In genomic region chr11:64001552-64002427, GRCh38 we compare ENCODE assay signal across 15 cellular contexts. TPM values are rescaled to one million over a fixed set of nuclear protein-coding genes. Genes with fewer than 3 reads are reported as not detected.
A peak's percentile ranks its signal among the peaks of the same experiment; 100 is the strongest.
DNase-seq lines count a peak whose midpoint lies in the region; ATAC-seq and TF ChIP-seq lines count a peak whose summit lies in the region.
"Had no signal": no experiment of that assay in that cellular context is flagged by ENCODE, and none has a peak within 500 bp of the region (broad histone marks: within the 10 kb centered on the region; RNA-seq: fewer than 3 reads in every experiment).

No MANE protein-coding gene starts in this region.

- H3K4me2 ChIP-seq in DND-41 (ENCODE audit: insufficient read depth, low read length), result no peak overlapping the region
- H3K4me2 ChIP-seq in osteoblast (ENCODE audit: insufficient read depth, low read length), result no peak overlapping the region

- no peaks in the 10 kb centered on the region for H3K79me2 ChIP-seq in DND-41 (ENCODE audit: insufficient read depth, low read length)
- H3K79me2 ChIP-seq in osteoblast (ENCODE audit: insufficient read depth, low read length), result no peaks in the 10 kb centered on the region
- H3K79me2 ChIP-seq: parathyroid adenoma had no signal

- H2AFZ ChIP-seq in DND-41 (ENCODE audit: low read depth, low read length), result no peak overlapping the region
- H2AFZ ChIP-seq in osteoblast (ENCODE audit: low read length), result no peak overlapping the region
- H2AFZ ChIP-seq: parathyroid adenoma had no signal

- peaks cover 7% of the 10 kb centered on the region for H3K4me1 Mint-ChIP-seq in endothelial cell (ENCODE audit: unreplicated experiment)
- H3K4me1 Mint-ChIP-seq in osteocyte (ENCODE audit: unreplicated experiment), result peaks cover 23% of the 10 kb centered on the region

- H3K36me3 Mint-ChIP-seq in endothelial cell (ENCODE audit: low read depth, unreplicated experiment) (peaks cover 3% of the 10 kb centered on the region), osteocyte (ENCODE audit: unreplicated experiment) (peaks cover 4% of the 10 kb centered on the region)

- H3K27me3 Mint-ChIP-seq in endothelial cell (ENCODE audit: unreplicated experiment) (peaks cover 12% of the 10 kb centered on the region), osteocyte (ENCODE audit: unreplicated experiment) (no peaks in the 10 kb centered on the region)

- no peak for TF ChIP-seq CTCF in DND-41 (IDR thresholded peaks at IDR 0.05; ENCODE audit: borderline replicate concordance, extremely low read depth, low read length, poor library complexity, severe bottlenecking)
- no peak for TF ChIP-seq CTCF in endothelial cell (IDR thresholded peaks at IDR 0.05; ENCODE audit: unreplicated experiment)
- TF ChIP-seq CTCF in osteoblast (IDR thresholded peaks at IDR 0.05; ENCODE audit: extremely low read depth, low read depth, low read length), result no peak
- TF ChIP-seq CTCF in osteocyte (IDR thresholded peaks at IDR 0.05), result no peak

- H3K9ac ChIP-seq in DND-41 (ENCODE audit: low read depth, low read length), result no peak overlapping the region
- H3K9ac ChIP-seq: parathyroid adenoma had no signal

- peaks cover 53% of the 10 kb centered on the region for H3K36me3 ChIP-seq in DND-41 (ENCODE audit: insufficient read depth, low read length)
- H3K36me3 ChIP-seq in osteoblast (ENCODE audit: insufficient read depth, low read length), result peaks cover 10% of the 10 kb centered on the region

- H4K20me1 ChIP-seq in DND-41 (ENCODE audit: insufficient read depth, low read length) (peaks cover 52% of the 10 kb centered on the region), osteoblast (ENCODE audit: insufficient read depth, low read length) (peaks cover 18% of the 10 kb centered on the region)

- H3K27me3 ChIP-seq in DND-41 (ENCODE audit: insufficient read depth, low read length, poor library complexity) (no peaks in the 10 kb centered on the region), osteoblast (ENCODE audit: insufficient read depth, low read length) (no peaks in the 10 kb centered on the region)

- H3K4me3 ChIP-seq in DND-41 (ENCODE audit: low read depth in 1 of 2, low read length in 2 of 2) (no peak overlapping the region), osteoblast (ENCODE audit: insufficient read depth, low read length) (no peak overlapping the region)

- H3K27ac ChIP-seq in DND-41 (ENCODE audit: low read length) (no peak overlapping the region), osteoblast (ENCODE audit: low read depth, low read length) (no peak overlapping the region)
- H3K27ac ChIP-seq: foreskin keratinocyte, parathyroid adenoma had no signal

- H3K9me3 ChIP-seq in DND-41 (ENCODE audit: insufficient read depth, low read length, severe bottlenecking), result no peaks in the 10 kb centered on the region
- no peaks in the 10 kb centered on the region for H3K9me3 ChIP-seq in osteoblast (ENCODE audit: low read depth, low read length)

- H3K4me1 ChIP-seq in DND-41 (ENCODE audit: insufficient read depth, low read length) (no peaks in the 10 kb centered on the region), osteoblast (ENCODE audit: insufficient read depth, low read length) (peaks cover 9% of the 10 kb centered on the region)
- H3K4me1 ChIP-seq: parathyroid adenoma had no signal

- H3K4me3 Mint-ChIP-seq in endothelial cell (ENCODE audit: unreplicated experiment) (no peak overlapping the region), osteocyte (ENCODE audit: unreplicated experiment) (no peak overlapping the region)
- H3K4me3 Mint-ChIP-seq: activated CD4-positive, alpha-beta T cell treated with anti-CD3 and anti-CD28 coated beads, Interleukin-2, amount 10 ng/mL, durations not matched to agents 24 days and 14 days had no signal

- no peak overlapping the region for H3K27ac Mint-ChIP-seq in endothelial cell (ENCODE audit: unreplicated experiment)
- H3K27ac Mint-ChIP-seq in osteocyte (ENCODE audit: unreplicated experiment), result no peak overlapping the region
- H3K27ac Mint-ChIP-seq: activated CD4-positive, alpha-beta T cell treated with anti-CD3 and anti-CD28 coated beads, Interleukin-2, amount 10 ng/mL, durations not matched to agents 24 days and 14 days; activated T-helper 2 cell treated with anti-CD3 and anti-CD28 coated beads, Interferon-gamma antibody, Interleukin-2, Interleukin-4, amounts not matched to agents 10 μg/mL and 5 μg/mL and 100 μg/mL, durations not matched to agents 14 hours and 24 hours and 36 hours had no signal

- H3K9me3 Mint-ChIP-seq in endothelial cell (ENCODE audit: unreplicated experiment) (no peaks in the 10 kb centered on the region), osteocyte (ENCODE audit: unreplicated experiment) (no peaks in the 10 kb centered on the region)
- H3K9me3 Mint-ChIP-seq: activated CD4-positive, alpha-beta T cell treated with anti-CD3 and anti-CD28 coated beads, Interleukin-2, amount 10 ng/mL, durations not matched to agents 24 days and 14 days; activated T-helper 2 cell treated with anti-CD3 and anti-CD28 coated beads, Interferon-gamma antibody, Interleukin-2, Interleukin-4, amounts not matched to agents 10 μg/mL and 5 μg/mL and 100 μg/mL, durations not matched to agents 14 hours and 24 hours and 36 hours had no signal

- DNase-seq in DND-41, result no peak
- peak; percentile 69 for DNase-seq in NCI-H2171 treated with DMSO at 0.1 percent for 48 hours (lab: John Stamatoyannopoulos, UW)
- DNase-seq in endothelial cell (ENCODE audit: low spot score), result peak; percentile 40
- peak; percentile 94 for DNase-seq in osteoblast (ENCODE audit: insufficient read length, low spot score, missing footprints)
- no peak for DNase-seq in NCI-H1417 treated with DMSO at 0.1 percent for 48 hours (lab: John Stamatoyannopoulos, UW)
- no peak for DNase-seq in kidney glomerular epithelial cell (lab: John Stamatoyannopoulos, UW)
- DNase-seq in stimulated activated CD4-positive, alpha-beta T cell treated with anti-CD3 and anti-CD28 coated beads, Interleukin-4, amount 100 ng/mL, for 1 hour, result no peak
- DNase-seq in osteocyte (ENCODE audit: extremely low spot score, unreplicated experiment), result no peak
- DNase-seq: activated CD4-positive, alpha-beta T cell treated with anti-CD3 and anti-CD28 coated beads, Interleukin-2, amount 10 ng/mL, durations not matched to agents 24 days and 14 days; cerebellar nuclear complex; foreskin keratinocyte; SIG-M5; stimulated activated CD4-positive, alpha-beta T cell treated with anti-CD3 and anti-CD28 coated beads, Interleukin-4, amount 100 ng/mL, for 24 hours had no signal

- ATAC-seq in DND-41 (ENCODE audit: insufficient read depth, low read depth), result 0 out of 3 replicates have a peak, but pooled peaks have one; percentile 15
- ATAC-seq: foreskin keratinocyte had no signal

RNA-seq across cellular contexts. Expression of gene OTUB1, which starts 15.6 kb away (rescaled TPM):
- total RNA-seq in endothelial cell (ENCODE audit: unreplicated experiment) (69.8 TPM), osteoblast (32.1 and 34.4 TPM in 2 replicates), osteocyte (66.2 and 71.4 TPM in 2 replicates)

RNA-seq across cellular contexts. Expression of gene COX8A, which starts 27.4 kb away (rescaled TPM):
- total RNA-seq in endothelial cell (ENCODE audit: unreplicated experiment) (188 TPM), osteoblast (159 and 190 TPM in 2 replicates), osteocyte (253 and 265 TPM in 2 replicates)

RNA-seq across cellular contexts. Expression of gene FLRT1, which starts 33.9 kb away (rescaled TPM):
- total RNA-seq in endothelial cell (ENCODE audit: unreplicated experiment), result not detected
- under 0.01 and 0.29 TPM in 2 replicates for total RNA-seq in osteoblast
- total RNA-seq in osteocyte, result 0.54 and 0.65 TPM in 2 replicates
- total RNA-seq: activated CD4-positive, alpha-beta T cell treated with anti-CD3 and anti-CD28 coated beads, Interleukin-2, amount 10 ng/mL, durations not matched to agents 24 days and 14 days; activated T-helper 2 cell treated with anti-CD3 and anti-CD28 coated beads, Interferon-gamma antibody, Interleukin-2, Interleukin-4, amounts not matched to agents 10 μg/mL and 5 μg/mL and 100 μg/mL, durations not matched to agents 14 hours and 24 hours and 36 hours; foreskin keratinocyte had no signal

Comparison
In these comparisons a context has a peak if more than half of its experiments do, and no peak if none do; other contexts are left out.
1. DNase-seq: peak in NCI-H2171 treated with DMSO at 0.1 percent for 48 hours (single experiment), endothelial cell (single experiment) and osteoblast (single experiment); none in DND-41 (single experiment), NCI-H1417 treated with DMSO at 0.1 percent for 48 hours (single experiment), kidney glomerular epithelial cell (single experiment), stimulated activated CD4-positive, alpha-beta T cell treated with anti-CD3 and anti-CD28 coated beads, Interleukin-4, amount 100 ng/mL, for 1 hour (single experiment) and osteocyte (single experiment).